23 cellular contexts compared by ENCODE assay signal in the genomic region with DNA sequence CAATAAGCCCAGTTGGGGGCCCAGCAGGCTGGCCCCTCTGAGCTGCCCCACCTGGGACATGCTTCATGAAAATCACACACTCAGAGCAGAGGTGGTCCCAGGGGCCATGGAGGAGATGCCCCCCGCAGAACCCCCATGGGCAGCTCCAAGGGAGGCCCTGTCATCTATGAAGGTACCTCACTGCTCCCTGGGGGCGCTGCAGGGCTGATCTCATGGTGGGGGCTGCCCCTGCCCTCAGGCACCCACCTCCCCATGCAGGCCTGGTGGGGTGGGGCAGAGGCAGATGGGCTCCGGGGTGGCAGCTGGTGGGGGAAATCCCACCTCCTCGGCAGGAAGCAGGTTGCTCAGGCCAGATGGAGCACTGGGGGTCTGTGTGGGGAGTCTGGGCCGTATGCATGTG.
DNase-seq lines count a peak whose midpoint lies in the region; ATAC-seq and TF ChIP-seq lines count a peak whose summit lies in the region.
"Had no signal": no experiment of that assay in that cellular context is flagged by ENCODE, and none has a peak within 500 bp of the region (broad histone marks: within the 10 kb centered on the region; RNA-seq: fewer than 3 reads in every experiment).

No MANE protein-coding gene starts in this region.

- H3K4me1 ChIP-seq in neuronal stem cell (ENCODE audit: control insufficient read depth in 2 of 2, insufficient read depth in 1 of 2, low read depth in 1 of 2, low read length in 2 of 2), result peaks cover 12 to 17% of the 10 kb centered on the region in 2 donors
- peaks cover 28% of the 10 kb centered on the region for H3K4me1 ChIP-seq in CD4-positive, alpha-beta memory T cell (ENCODE audit: insufficient read depth, low read length)

- H3K27ac Mint-ChIP-seq in HFFc6, result no peak overlapping the region
- H3K27ac Mint-ChIP-seq in activated B cell treated with CpG ODN at 0.5 μM for 24 hours, result no peak overlapping the region
- H3K27ac Mint-ChIP-seq in CD4-positive, alpha-beta memory T cell, result no peak overlapping the region
- H3K27ac Mint-ChIP-seq: effector memory CD8-positive, alpha-beta T cell had no signal

- WGBS in neuronal stem cell (ENCODE audit: extremely low coverage in 2 of 2, insufficient read length in 2 of 2, insufficient replicate concordance in 1 of 2), 2 donors, result no CpG with 5 or more reads among the region's 5 CpGs

- H3K4ac ChIP-seq in neuronal stem cell (ENCODE audit: low read length), result no peak overlapping the region

- no peak overlapping the region for H3K14ac ChIP-seq in neuronal stem cell (ENCODE audit: low read length)

- no peak overlapping the region for H3K4me3 ChIP-seq in neuronal stem cell (ENCODE audit: low read length in 2 of 2)
- H3K4me3 ChIP-seq in CD4-positive, alpha-beta memory T cell (ENCODE audit: low read length in 2 of 2), result no peak overlapping the region
- H3K4me3 ChIP-seq: heart left ventricle, lung, testis had no signal

- H3K27me3 Mint-ChIP-seq in HFFc6 (ENCODE audit: insufficient read depth) (peaks cover 16% of the 10 kb centered on the region), activated B cell treated with CpG ODN at 0.5 μM for 24 hours (peaks cover 3% of the 10 kb centered on the region)
- H3K27me3 Mint-ChIP-seq in CD4-positive, alpha-beta memory T cell, result no peaks in the 10 kb centered on the region

- DNase-seq in GM10266 (ENCODE audit: extremely low spot score) (peak; percentile 44), HFFc6 (no peak), activated B cell treated with CpG ODN at 0.5 μM for 24 hours (no peak), neuronal stem cell (ENCODE audit: low spot score) (no peak), foreskin melanocyte (no peak), nucleus accumbens (lab: John Stamatoyannopoulos, UW) (no peak)
- DNase-seq in CD4-positive, alpha-beta memory T cell, result no peak
- DNase-seq: AML-193; central memory CD4-positive, alpha-beta T cell; effector memory CD8-positive, alpha-beta T cell; heart left ventricle; natural killer cell; NCI-H1930; NCI-H526; posterior cingulate gyrus; SK-N-SH; small intestine; stimulated activated CD4-positive, alpha-beta T cell treated with anti-CD3 and anti-CD28 coated beads, Interleukin-4, amount 100 ng/mL, for 24 hours; testis had no signal

- H2BK5ac ChIP-seq in neuronal stem cell (ENCODE audit: low read length), result no peak overlapping the region

- no peak overlapping the region for H2BK15ac ChIP-seq in neuronal stem cell (ENCODE audit: low read length)

- POLR2A ChIA-PET in activated B cell treated with CpG ODN at 0.5 μM for 24 hours (lab: Charles Lee), result no interaction called here
- POLR2A ChIA-PET in CD4-positive, alpha-beta memory T cell (lab: Charles Lee; ENCODE audit: partially characterized antibody), result no interaction called here

- no peak overlapping the region for H4K8ac ChIP-seq in neuronal stem cell (ENCODE audit: low read depth, low read length)

- no peaks in the 10 kb centered on the region for H3K79me1 ChIP-seq in neuronal stem cell (ENCODE audit: low read depth, low read length)

- TF ChIP-seq CTCF in GM10266 (IDR thresholded peaks at IDR 0.05; ENCODE audit: control insufficient read depth, insufficient read depth, low read depth, missing control alignments), result peak; percentile 38
- peak; percentile 19; the same call in 1 of the 2 replicates for TF ChIP-seq CTCF in HFFc6 (IDR thresholded peaks at IDR 0.05)
- no peak for TF ChIP-seq CTCF in activated B cell treated with CpG ODN at 0.5 μM for 24 hours (IDR thresholded peaks at IDR 0.05)

- no peak overlapping the region for H3K4me3 Mint-ChIP-seq in HFFc6
- H3K4me3 Mint-ChIP-seq in activated B cell treated with CpG ODN at 0.5 μM for 24 hours, result no peak overlapping the region
- no peak overlapping the region for H3K4me3 Mint-ChIP-seq in CD4-positive, alpha-beta memory T cell
- H3K4me3 Mint-ChIP-seq: effector memory CD8-positive, alpha-beta T cell; natural killer cell had no signal

- no peak overlapping the region for H3K23ac ChIP-seq in neuronal stem cell (ENCODE audit: low read depth, low read length, poor library complexity)

- peaks cover 4% of the 10 kb centered on the region; the same call in 1 of the 2 replicates for H3K36me3 Mint-ChIP-seq in HFFc6 (ENCODE audit: low read depth)
- no peaks in the 10 kb centered on the region for H3K36me3 Mint-ChIP-seq in activated B cell treated with CpG ODN at 0.5 μM for 24 hours (ENCODE audit: low read depth)
- H3K36me3 Mint-ChIP-seq in CD4-positive, alpha-beta memory T cell, result no peaks in the 10 kb centered on the region
- H3K36me3 Mint-ChIP-seq: natural killer cell had no signal

- no peak overlapping the region for H3K27ac ChIP-seq in neuronal stem cell (replicated peaks; ENCODE audit: low read length)
- no peak overlapping the region for H3K27ac ChIP-seq in CD4-positive, alpha-beta memory T cell (ENCODE audit: low read depth, low read length)
- H3K27ac ChIP-seq: testis had no signal

- no peak overlapping the region for H4K91ac ChIP-seq in neuronal stem cell (ENCODE audit: low read depth, low read length, poor library complexity)

- no peak overlapping the region for H2BK120ac ChIP-seq in neuronal stem cell (ENCODE audit: low read depth, low read length)

- no peaks in the 10 kb centered on the region for H3K36me3 ChIP-seq in neuronal stem cell (replicated peaks in 1 of 2; ENCODE audit: control insufficient read depth in 2 of 2, insufficient read depth in 2 of 2, low read length in 2 of 2)
- H3K36me3 ChIP-seq in CD4-positive, alpha-beta memory T cell (ENCODE audit: insufficient read depth, low read length), result no peaks in the 10 kb centered on the region
- H3K36me3 ChIP-seq: heart left ventricle had no signal

- CTCF ChIA-PET in activated B cell treated with CpG ODN at 0.5 μM for 24 hours (lab: Charles Lee), result interaction anchor here (1.0 kb wide), 1 partner anchor 18 kb away, joined by 4 read pairs; no protein-coding TSS in a partner anchor
- CTCF ChIA-PET in CD4-positive, alpha-beta memory T cell (lab: Charles Lee; ENCODE audit: partially characterized antibody), result no interaction called here

- peak; percentile 49 for ATAC-seq in activated B cell treated with CpG ODN at 0.5 μM for 24 hours (ENCODE audit: low read depth)
- no peak for ATAC-seq in HG03342 (IDR thresholded peaks at IDR 0.05; ENCODE audit: unreplicated experiment)
- ATAC-seq: activated CD4-positive, CD25-positive, alpha-beta regulatory T cell treated with anti-CD3 and anti-CD28 coated beads, Interleukin-2, amount 50 U/mL, for 24 hours; effector memory CD8-positive, alpha-beta T cell; heart left ventricle; natural killer cell; Panc1 had no signal

- peak overlapping the region; percentile 45 for H3K18ac ChIP-seq in neuronal stem cell (ENCODE audit: low read length)

- H3K4me1 Mint-ChIP-seq in HFFc6 (ENCODE audit: low read depth) (peaks cover 32% of the 10 kb centered on the region), activated B cell treated with CpG ODN at 0.5 μM for 24 hours (peaks cover 35% of the 10 kb centered on the region)
- H3K4me1 Mint-ChIP-seq in CD4-positive, alpha-beta memory T cell, result peaks cover 10 to 30% (median 18%) of the 10 kb centered on the region in 4 donors

- intact Hi-C loops in activated B cell treated with CpG ODN at 0.5 μM for 24 hours (cut with micrococcal nuclease), result no loop called here
- intact Hi-C loops in CD4-positive, alpha-beta memory T cell (cut with micrococcal nuclease), result no loop called here

- H2AK5ac ChIP-seq in neuronal stem cell (ENCODE audit: low read depth, low read length), result peak overlapping the region; percentile 60

- no peak overlapping the region for H3K4me2 ChIP-seq in neuronal stem cell (ENCODE audit: insufficient read depth, low read length, poor library complexity, severe bottlenecking)
- H3K4me2 ChIP-seq: SK-N-SH had no signal

- no peak overlapping the region for H2AFZ ChIP-seq in neuronal stem cell (ENCODE audit: low read length)

- no peak overlapping the region for H3K9ac ChIP-seq in neuronal stem cell (ENCODE audit: low read depth, low read length, poor library complexity)
- H3K9ac ChIP-seq: SK-N-SH had no signal

- no peaks in the 10 kb centered on the region for H3K9me3 ChIP-seq in neuronal stem cell (replicated peaks in 1 of 2; ENCODE audit: control insufficient read depth in 2 of 2, insufficient read depth in 1 of 2, low read depth in 1 of 2, low read length in 2 of 2)
- H3K9me3 ChIP-seq in CD4-positive, alpha-beta memory T cell (ENCODE audit: control insufficient read depth in 1 of 2, low read length in 2 of 2), result no peaks in the 10 kb centered on the region
- H3K9me3 ChIP-seq: heart left ventricle, SK-N-SH, testis had no signal

- H3K9me3 Mint-ChIP-seq in HFFc6, result no peaks in the 10 kb centered on the region
- H3K9me3 Mint-ChIP-seq in activated B cell treated with CpG ODN at 0.5 μM for 24 hours, result no peaks in the 10 kb centered on the region
- no peaks in the 10 kb centered on the region for H3K9me3 Mint-ChIP-seq in CD4-positive, alpha-beta memory T cell
- H3K9me3 Mint-ChIP-seq: effector memory CD8-positive, alpha-beta T cell; natural killer cell had no signal

- H2BK12ac ChIP-seq in neuronal stem cell (ENCODE audit: low read length), result no peak overlapping the region

- peaks cover 0 to 33% (median 0%) of the 10 kb centered on the region in 3 experiments for H3K27me3 ChIP-seq in neuronal stem cell (ENCODE audit: control insufficient read depth in 3 of 3, insufficient read depth in 3 of 3, low read depth in 1 of 3, low read length in 3 of 3)
- H3K27me3 ChIP-seq in CD4-positive, alpha-beta memory T cell (ENCODE audit: insufficient read depth, low read length), result no peaks in the 10 kb centered on the region
- H3K27me3 ChIP-seq: heart left ventricle, testis had no signal
